Comparison of ENCODE assay signal across 9 cellular contexts in genomic region chr1:54800899-54801759, GRCh38. TPM values are rescaled to one million over a fixed set of nuclear protein-coding genes. Genes with fewer than 3 reads are reported as not detected.
DNase-seq lines count a peak whose midpoint lies in the region; ATAC-seq and TF ChIP-seq lines count a peak whose summit lies in the region.
"Had no signal": no experiment of that assay in that cellular context is flagged by ENCODE, and none has a peak within 500 bp of the region (broad histone marks: within the 10 kb centered on the region; RNA-seq: fewer than 3 reads in every experiment).

Gene TTC22 (minus strand): TSS chr1:54801323. CDS start chr1:54801163, 160 bp downstream.

- CTCF ChIA-PET in activated CD4-positive, alpha-beta memory T cell treated with anti-CD3 and anti-CD28 coated beads for 36 hours (lab: Charles Lee) = interaction anchor here (0.6 to 5.3 kb wide), 18 partner anchors 9 to 970 kb away, joined by 3 to 38 read pairs (median 5); partner anchors contain the start of genes DHCR24, PARS2 and TTC4

- no peaks in the 10 kb centered on the region for H3K36me3 Mint-ChIP-seq in activated CD4-positive, alpha-beta memory T cell treated with anti-CD3 and anti-CD28 coated beads for 36 hours
- H3K36me3 Mint-ChIP-seq in endothelial cell (ENCODE audit: low read depth, unreplicated experiment) = peaks cover 4% of the 10 kb centered on the region
- no peaks in the 10 kb centered on the region for H3K36me3 Mint-ChIP-seq in natural killer cell treated with Interleukin-12 subunit alpha and Interleukin-12 subunit beta and Interleukin-15 and Interleukin-18, amount 100 ng/mL, for 72 hours

- H3K36me3 ChIP-seq in KOPT-K1 (ENCODE audit: insufficient read depth, low read length) (no peaks in the 10 kb centered on the region), subcutaneous abdominal adipose tissue (ENCODE audit: control insufficient read depth in 5 of 5, insufficient read depth in 5 of 5, low read length in 5 of 5) (no peaks in the 10 kb centered on the region)

- ATAC-seq in GM21717 (IDR thresholded peaks at IDR 0.05; ENCODE audit: unreplicated experiment) = peak; percentile 43
- peak; percentile 55 to 59 for ATAC-seq in natural killer cell treated with Interleukin-12 subunit alpha and Interleukin-12 subunit beta and Interleukin-15 and Interleukin-18, amount 100 ng/mL, for 72 hours

- H3K4me1 ChIP-seq in subcutaneous abdominal adipose tissue (ENCODE audit: control insufficient read depth in 5 of 5, insufficient read depth in 5 of 5, low read length in 5 of 5) = peaks cover 0 to 14% (median 12%) of the 10 kb centered on the region in 5 donors

- no peak for TF ChIP-seq CTCF in endothelial cell (IDR thresholded peaks at IDR 0.05; ENCODE audit: unreplicated experiment)

- peaks cover 56% of the 10 kb centered on the region for H3K4me1 Mint-ChIP-seq in activated CD4-positive, alpha-beta memory T cell treated with anti-CD3 and anti-CD28 coated beads for 36 hours (ENCODE audit: low read depth)
- no peaks in the 10 kb centered on the region for H3K4me1 Mint-ChIP-seq in endothelial cell (ENCODE audit: unreplicated experiment)
- peaks cover 68 to 77% of the 10 kb centered on the region in 2 donors for H3K4me1 Mint-ChIP-seq in natural killer cell treated with Interleukin-12 subunit alpha and Interleukin-12 subunit beta and Interleukin-15 and Interleukin-18, amount 100 ng/mL, for 72 hours (ENCODE audit: low read depth in 2 of 2)

- H3K27me3 ChIP-seq in subcutaneous abdominal adipose tissue (ENCODE audit: control insufficient read depth in 5 of 5, insufficient read depth in 4 of 5, low read length in 5 of 5) = peaks cover 18 to 33% (median 24%) of the 10 kb centered on the region in 5 donors

- no peaks in the 10 kb centered on the region for H3K9me3 Mint-ChIP-seq in activated CD4-positive, alpha-beta memory T cell treated with anti-CD3 and anti-CD28 coated beads for 36 hours
- H3K9me3 Mint-ChIP-seq in endothelial cell (ENCODE audit: unreplicated experiment) = no peaks in the 10 kb centered on the region
- H3K9me3 Mint-ChIP-seq in natural killer cell treated with Interleukin-12 subunit alpha and Interleukin-12 subunit beta and Interleukin-15 and Interleukin-18, amount 100 ng/mL, for 72 hours = no peaks in the 10 kb centered on the region

- peak within 1 kb of the TSS; percentile 17 to 54 (median 38) for H3K4me3 ChIP-seq in subcutaneous abdominal adipose tissue (ENCODE audit: low read depth in 1 of 5, low read length in 5 of 5)
- H3K4me3 ChIP-seq: SK-N-MC had no signal

- peak; percentile 63 for DNase-seq in ELF-1 (ENCODE audit: low read depth, low spot score)
- DNase-seq in activated CD4-positive, alpha-beta memory T cell treated with anti-CD3 and anti-CD28 coated beads for 36 hours = peak; percentile 86
- DNase-seq in endothelial cell (ENCODE audit: low spot score) = peak; percentile 19
- DNase-seq in natural killer cell treated with Interleukin-12 subunit alpha and Interleukin-12 subunit beta and Interleukin-15 and Interleukin-18, amount 100 ng/mL, for 72 hours (ENCODE audit: low spot score) = peak; percentile 70
- no peak for DNase-seq in NCI-H1105 (lab: John Stamatoyannopoulos, UW)

- no peaks in the 10 kb centered on the region for H3K9me3 ChIP-seq in KOPT-K1 (ENCODE audit: insufficient read depth, low read length, poor library complexity, severe bottlenecking)
- H3K9me3 ChIP-seq in subcutaneous abdominal adipose tissue (ENCODE audit: control insufficient read depth in 5 of 5, low read length in 5 of 5) = no peaks in the 10 kb centered on the region

- intact Hi-C loops in activated CD4-positive, alpha-beta memory T cell treated with anti-CD3 and anti-CD28 coated beads for 36 hours (cut with micrococcal nuclease) = loop anchor here (1.0 to 2.0 kb wide), 2 partner anchors 37 to 86 kb away; partner anchors contain the start of genes DHCR24 and PARS2

- peak within 1 kb of the TSS; percentile 67 for H3K27ac Mint-ChIP-seq in activated CD4-positive, alpha-beta memory T cell treated with anti-CD3 and anti-CD28 coated beads for 36 hours
- H3K27ac Mint-ChIP-seq in endothelial cell (ENCODE audit: unreplicated experiment) = no peak within 1 kb of the TSS
- peak within 1 kb of the TSS; percentile 91 to 96 for H3K27ac Mint-ChIP-seq in natural killer cell treated with Interleukin-12 subunit alpha and Interleukin-12 subunit beta and Interleukin-15 and Interleukin-18, amount 100 ng/mL, for 72 hours

- H3K27ac ChIP-seq in KOPT-K1 (ENCODE audit: low read depth, low read length, poor library complexity, severe bottlenecking) (peak within 1 kb of the TSS; percentile 30), subcutaneous abdominal adipose tissue (ENCODE audit: low read depth, low read length) (no peak within 1 kb of the TSS)
- H3K27ac ChIP-seq: SK-N-MC had no signal

- no peaks in the 10 kb centered on the region for H3K27me3 Mint-ChIP-seq in activated CD4-positive, alpha-beta memory T cell treated with anti-CD3 and anti-CD28 coated beads for 36 hours
- peaks cover 3% of the 10 kb centered on the region for H3K27me3 Mint-ChIP-seq in endothelial cell (ENCODE audit: unreplicated experiment)
- H3K27me3 Mint-ChIP-seq in natural killer cell treated with Interleukin-12 subunit alpha and Interleukin-12 subunit beta and Interleukin-15 and Interleukin-18, amount 100 ng/mL, for 72 hours = no peaks in the 10 kb centered on the region

- POLR2A ChIA-PET in activated CD4-positive, alpha-beta memory T cell treated with anti-CD3 and anti-CD28 coated beads for 36 hours (lab: Charles Lee) = interaction anchor here (0.8 to 4.0 kb wide), 4 partner anchors 9 to 85 kb away, joined by 3 to 23 read pairs (median 5); partner anchors contain the start of gene TTC4

- no peak within 1 kb of the TSS for H3K9ac ChIP-seq in subcutaneous abdominal adipose tissue (ENCODE audit: low read length in 5 of 5)

- peak within 1 kb of the TSS; percentile 84 for H3K4me3 Mint-ChIP-seq in activated CD4-positive, alpha-beta memory T cell treated with anti-CD3 and anti-CD28 coated beads for 36 hours
- H3K4me3 Mint-ChIP-seq in endothelial cell (ENCODE audit: unreplicated experiment) = no peak within 1 kb of the TSS
- H3K4me3 Mint-ChIP-seq in natural killer cell treated with Interleukin-12 subunit alpha and Interleukin-12 subunit beta and Interleukin-15 and Interleukin-18, amount 100 ng/mL, for 72 hours = peak within 1 kb of the TSS; percentile 86

RNA-seq across cellular contexts. Expression of gene TTC22, which starts in this region (rescaled TPM):
- 1 to 10 TPM; 4.6 to 5.3 TPM for total RNA-seq in activated CD4-positive, alpha-beta memory T cell treated with anti-CD3 and anti-CD28 coated beads for 36 hours
- not detected for total RNA-seq in endothelial cell (ENCODE audit: unreplicated experiment)
- 1 to 10 TPM; 1.5 to 2.1 TPM for total RNA-seq in natural killer cell treated with Interleukin-12 subunit alpha and Interleukin-12 subunit beta and Interleukin-15 and Interleukin-18, amount 100 ng/mL, for 72 hours

Comparison
In these comparisons a context has a peak if more than half of its experiments do, and no peak if none do; other contexts are left out.
1. Peak in DNase-seq in endothelial cell; RNA of the gene not detected or under 1 TPM.